In genomic region chr17:19062009-19062717, GRCh38 we compare ENCODE assay signal across 8 cellular contexts. TPM values are rescaled to one million over a fixed set of nuclear protein-coding genes. Genes with fewer than 3 reads are reported as not detected.
A peak's percentile ranks its signal among the peaks of the same experiment; 100 is the strongest.
DNase-seq lines count a peak whose midpoint lies in the region; ATAC-seq and TF ChIP-seq lines count a peak whose summit lies in the region.
"Not testable (repeated sequence)": the region's sequence is repeated elsewhere in the genome, so short reads cannot be mapped to it uniquely, and the experiment has no call there.

No MANE protein-coding gene starts in this region.

- WGBS in transverse colon (ENCODE audit: low coverage in 1 of 2), 2 donors, result 2% methylated on average over 18 of the region's 51 CpGs; no CpG with 5 or more reads in 1 of the 2 donors

- H3K36me3 Mint-ChIP-seq in T-helper 1 cell treated with Interleukin-12 subunit alpha and Interleukin-12 subunit beta and Interleukin-4 antibody, amounts not matched to agents 30 μg/mL and 1 μg/mL, for 36 hours (ENCODE audit: low read depth); glutamatergic neuron (ENCODE audit: unreplicated experiment); natural killer cell: not testable (repeated sequence)

- DNase-seq in activated gamma-delta T cell treated with Interleukin-2 at 50 U/mL for 16 hours, result peak; percentile 76
- DNase-seq in glutamatergic neuron, result peak; percentile 80
- DNase-seq in natural killer cell, result peak; percentile 88
- peak; percentile 83 for DNase-seq in transverse colon

- not testable (repeated sequence) for TF ChIP-seq CTCF in glutamatergic neuron (IDR thresholded peaks at IDR 0.05; ENCODE audit: partially characterized antibody, unreplicated experiment); natural killer cell (IDR thresholded peaks at IDR 0.05); transverse colon (IDR thresholded peaks at IDR 0.05)

- not testable (repeated sequence) for H3K9me3 Mint-ChIP-seq in T-helper 1 cell treated with Interleukin-12 subunit alpha and Interleukin-12 subunit beta and Interleukin-4 antibody, amounts not matched to agents 30 μg/mL and 1 μg/mL, for 36 hours; glutamatergic neuron (ENCODE audit: unreplicated experiment); natural killer cell

- not testable (repeated sequence) for H3K4me1 ChIP-seq in transverse colon

- in situ Hi-C loops in transverse colon (cut with MboI; ENCODE audit: low pct_ligation_motif_present in 1 of 4, low pct_unique_long_range_greater_than_20kb in 1 of 4, low sequenced_read_pairs in 3 of 4), result not testable (repeated sequence)

- intact Hi-C loops in natural killer cell (cut with micrococcal nuclease); transverse colon (cut with DNase I; ENCODE audit: low total_unique reads): not testable (repeated sequence)

- ATAC-seq in GM18867 (IDR thresholded peaks at IDR 0.05; ENCODE audit: unreplicated experiment) (peak; percentile 61), GM21576 (IDR thresholded peaks at IDR 0.05; ENCODE audit: unreplicated experiment) (peak; percentile 24), HG03108 (IDR thresholded peaks at IDR 0.05; ENCODE audit: unreplicated experiment) (peak; percentile 37), natural killer cell (peak; percentile 60 to 74 (median 70))

- not testable (repeated sequence) for H3K4me1 Mint-ChIP-seq in T-helper 1 cell treated with Interleukin-12 subunit alpha and Interleukin-12 subunit beta and Interleukin-4 antibody, amounts not matched to agents 30 μg/mL and 1 μg/mL, for 36 hours (ENCODE audit: low read depth); glutamatergic neuron (ENCODE audit: low read depth, unreplicated experiment); natural killer cell

- H3K4me3 ChIP-seq in transverse colon, result not testable (repeated sequence)

- H3K36me3 ChIP-seq in transverse colon, result not testable (repeated sequence)

- not testable (repeated sequence) for H3K9me3 ChIP-seq in transverse colon

- peak overlapping the region in 2 of 4 donors; percentile 70 to 72 for H3K27ac ChIP-seq in transverse colon

- peak overlapping the region; percentile 71 for H3K27ac Mint-ChIP-seq in T-helper 1 cell treated with Interleukin-12 subunit alpha and Interleukin-12 subunit beta and Interleukin-4 antibody, amounts not matched to agents 30 μg/mL and 1 μg/mL, for 36 hours
- not testable (repeated sequence) for H3K27ac Mint-ChIP-seq in glutamatergic neuron (ENCODE audit: unreplicated experiment)
- peak overlapping the region in 1 of 2 donors; percentile 54 for H3K27ac Mint-ChIP-seq in natural killer cell

- H3K27me3 ChIP-seq in transverse colon, result not testable (repeated sequence)

- peak; percentile 67 for TF ChIP-seq POLR2A in transverse colon (IDR thresholded peaks at IDR 0.05)

- H3K4me3 Mint-ChIP-seq in T-helper 1 cell treated with Interleukin-12 subunit alpha and Interleukin-12 subunit beta and Interleukin-4 antibody, amounts not matched to agents 30 μg/mL and 1 μg/mL, for 36 hours; glutamatergic neuron (ENCODE audit: unreplicated experiment): not testable (repeated sequence)
- H3K4me3 Mint-ChIP-seq in natural killer cell, result peak overlapping the region; percentile 56

- not testable (repeated sequence) for TF ChIP-seq EP300 in transverse colon (IDR thresholded peaks at IDR 0.05; ENCODE audit: low read depth)

- H3K27me3 Mint-ChIP-seq in T-helper 1 cell treated with Interleukin-12 subunit alpha and Interleukin-12 subunit beta and Interleukin-4 antibody, amounts not matched to agents 30 μg/mL and 1 μg/mL, for 36 hours (ENCODE audit: low read depth); glutamatergic neuron (ENCODE audit: unreplicated experiment); natural killer cell (ENCODE audit: low read depth in 2 of 2): not testable (repeated sequence)

RNA-seq across cellular contexts. Expression of gene GRAP, which starts 15.4 kb away (rescaled TPM):
- 0.64 TPM for total RNA-seq in glutamatergic neuron (ENCODE audit: unreplicated experiment)
- total RNA-seq in natural killer cell, result 10 to 100 TPM in 1 of 3 donors, 1 to 10 TPM in 2; 5.6 to 11.3 (median 7.1) TPM
- 10 to 100 TPM in 1 of 4 donors, 1 to 10 TPM in 3; 1.6 to 20.2 (median 5.5) TPM for total RNA-seq in transverse colon

RNA-seq across cellular contexts. Expression of gene FAM83G, which starts 57.6 kb away (rescaled TPM):
- total RNA-seq in glutamatergic neuron (ENCODE audit: unreplicated experiment) (2.0 TPM), natural killer cell (1 to 10 TPM; 3.8 to 6.5 (median 4.3) TPM), transverse colon (10 to 100 TPM; 33.6 to 75.6 (median 39.4) TPM)

Comparison
In these comparisons a context has a peak if more than half of its experiments do, and no peak if none do; other contexts are left out.
1. RNA of gene FAM83G, which starts 57.6 kb away (total RNA-seq): 33.6 to 75.6 TPM in transverse colon; 3.8 to 6.5 TPM in natural killer cell and 2.0 TPM in glutamatergic neuron (single experiment); every median in the first group is over 4 times any median in the second.
2. Peak in every context shown above with its lines, with median percentiles within 50 percentile points of each other: ATAC-seq and DNase-seq.